In genomic region chr7:22481726-22482125, GRCh38 we compare ENCODE assay signal across 11 cellular contexts. TPM values are rescaled to one million over a fixed set of nuclear protein-coding genes. Genes with fewer than 3 reads are reported as not detected.
DNase-seq lines count a peak whose midpoint lies in the region; ATAC-seq and TF ChIP-seq lines count a peak whose summit lies in the region.
"Had no signal": no experiment of that assay in that cellular context is flagged by ENCODE, and none has a peak within 500 bp of the region (broad histone marks: within the 10 kb centered on the region; RNA-seq: fewer than 3 reads in every experiment).

No MANE protein-coding gene starts in this region.

- no peak overlapping the region for H3K4me3 ChIP-seq in Jurkat, Clone E6-1 (ENCODE audit: low read length)
- H3K4me3 ChIP-seq in fibroblast of villous mesenchyme (ENCODE audit: low read depth, low read length), result no peak overlapping the region

- CTCF ChIA-PET in Calu3 (lab: Charles Lee), result no interaction called here

- TF ChIP-seq CTCF in fibroblast of villous mesenchyme (IDR thresholded peaks at IDR 0.05; ENCODE audit: insufficient read depth, low read depth, low read length) (no peak), Calu3 (IDR thresholded peaks at IDR 0.05; ENCODE audit: unreplicated experiment) (no peak), glutamatergic neuron (IDR thresholded peaks at IDR 0.05; ENCODE audit: partially characterized antibody, unreplicated experiment) (no peak)

- no TSS peak for BruUV-seq in Calu3 (replicated peaks; lab: Mats Ljungman, UMichigan)

- H3K27ac Mint-ChIP-seq in Calu3 (ENCODE audit: unreplicated experiment), result no peak overlapping the region
- H3K27ac Mint-ChIP-seq in glutamatergic neuron (ENCODE audit: unreplicated experiment), result no peak overlapping the region
- H3K27ac Mint-ChIP-seq: type B pancreatic cell had no signal

- H3K4me3 Mint-ChIP-seq in Calu3 (ENCODE audit: low read depth, unreplicated experiment) (no peak overlapping the region), glutamatergic neuron (ENCODE audit: unreplicated experiment) (no peak overlapping the region)
- H3K4me3 Mint-ChIP-seq: type B pancreatic cell had no signal

- H3K27me3 Mint-ChIP-seq in Calu3 (ENCODE audit: unreplicated experiment), result no peaks in the 10 kb centered on the region
- peaks cover 1% of the 10 kb centered on the region for H3K27me3 Mint-ChIP-seq in glutamatergic neuron (ENCODE audit: unreplicated experiment)
- H3K27me3 Mint-ChIP-seq: type B pancreatic cell had no signal

- H3K4me1 Mint-ChIP-seq in Calu3 (ENCODE audit: low read depth, unreplicated experiment) (peaks cover 7% of the 10 kb centered on the region), glutamatergic neuron (ENCODE audit: low read depth, unreplicated experiment) (peaks cover 15% of the 10 kb centered on the region)

- intact Hi-C loops in Calu3 (cut with micrococcal nuclease; ENCODE audit: unreplicated experiment), result no loop called here

- no peaks in the 10 kb centered on the region for H3K9me3 Mint-ChIP-seq in Calu3 (ENCODE audit: low read depth, unreplicated experiment)
- peaks cover 4% of the 10 kb centered on the region for H3K9me3 Mint-ChIP-seq in glutamatergic neuron (ENCODE audit: unreplicated experiment)
- H3K9me3 Mint-ChIP-seq: type B pancreatic cell had no signal

- H3K36me3 Mint-ChIP-seq in Calu3 (ENCODE audit: insufficient read depth, unreplicated experiment) (no peaks in the 10 kb centered on the region), glutamatergic neuron (ENCODE audit: unreplicated experiment) (peaks cover 16% of the 10 kb centered on the region)
- H3K36me3 Mint-ChIP-seq: type B pancreatic cell had no signal

- ATAC-seq in GM19438 (IDR thresholded peaks at IDR 0.05; ENCODE audit: low read depth, unreplicated experiment) (peak; percentile 92), HG02571 (IDR thresholded peaks at IDR 0.05; ENCODE audit: unreplicated experiment) (no peak)
- ATAC-seq: sciatic nerve had no signal

- DNase-seq in DMS53 (lab: John Stamatoyannopoulos, UW), result peak; percentile 72
- peak; percentile 69 for DNase-seq in Jurkat, Clone E6-1 (ENCODE audit: low read depth, low spot score)
- DNase-seq in fibroblast of villous mesenchyme (ENCODE audit: low read depth), result peak; percentile 6
- no peak for DNase-seq in Calu3
- DNase-seq in glutamatergic neuron, result no peak
- DNase-seq in NCI-H748 (lab: John Stamatoyannopoulos, UW; ENCODE audit: unreplicated experiment), result no peak
- DNase-seq: NCI-H1694 had no signal

RNA-seq across cellular contexts. Expression of gene STEAP1B, which starts 18.3 kb away (rescaled TPM):
- polyA plus RNA-seq in Jurkat, Clone E6-1 (2012; ENCODE audit: insufficient read depth, insufficient read length), result 5.4 TPM
- total RNA-seq in fibroblast of villous mesenchyme (7.4 and 11.7 TPM in 2 replicates), Calu3 (2022) (2.6 and 4.4 TPM in 2 replicates), glutamatergic neuron (ENCODE audit: unreplicated experiment) (not detected)

Comparison
In these comparisons a context has a peak if more than half of its experiments do, and no peak if none do; other contexts are left out.
1. DNase-seq: peak in DMS53 (single experiment), Jurkat, Clone E6-1 (single experiment) and fibroblast of villous mesenchyme (single experiment); none in Calu3 (single experiment), glutamatergic neuron (single experiment) and NCI-H748 (single experiment).